8 cellular contexts compared by ENCODE assay signal in genomic region chr7:11343818-11344413, GRCh38.
DNase-seq lines count a peak whose midpoint lies in the region; TF ChIP-seq lines count a peak whose summit lies in the region.

No MANE protein-coding gene starts in this region.

- H3K4me1 ChIP-seq in Loucy (ENCODE audit: insufficient read depth, low read length, poor library complexity, severe bottlenecking) (peaks cover 30% of the 10 kb centered on the region), SJCRH30 (peaks cover 27% of the 10 kb centered on the region)

- peak overlapping the region; percentile 61 for H2AFZ ChIP-seq in Loucy (ENCODE audit: low read length)

- no peaks in the 10 kb centered on the region for H3K9me3 ChIP-seq in Loucy (ENCODE audit: insufficient read depth, low read depth, low read length)
- H3K9me3 ChIP-seq in SJCRH30 (replicated peaks) = no peaks in the 10 kb centered on the region

- H3K36me3 ChIP-seq in Loucy (ENCODE audit: insufficient read depth, low read length) (no peaks in the 10 kb centered on the region), SJCRH30 (no peaks in the 10 kb centered on the region)

- H3K27me3 ChIP-seq in Loucy (ENCODE audit: insufficient read depth, low read length, poor library complexity, severe bottlenecking) (no peaks in the 10 kb centered on the region), SJCRH30 (no peaks in the 10 kb centered on the region)

- no peaks in the 10 kb centered on the region for H3F3A ChIP-seq in Loucy (ENCODE audit: low read depth)

- H3K79me2 ChIP-seq in Loucy (ENCODE audit: insufficient read depth, low read length) = no peaks in the 10 kb centered on the region

- H3K27ac ChIP-seq in SJCRH30 = no peak overlapping the region

- no peaks in the 10 kb centered on the region for H4K20me1 ChIP-seq in Loucy (ENCODE audit: insufficient read depth, low read length, poor library complexity, severe bottlenecking)

- DNase-seq in AG20443 (ENCODE audit: low spot score) = peak; percentile 37
- peak; percentile 9 to 84 for DNase-seq in SJCRH30
- peak; percentile 75 for DNase-seq in fibroblast of peridontal ligament (ENCODE audit: extremely low read depth)
- peak; percentile 46 for DNase-seq in renal cortical epithelial cell (ENCODE audit: low read depth)
- DNase-seq in T-helper 9 cell = no peak
- no peak for DNase-seq in activated CD8-positive, alpha-beta memory T cell treated with anti-CD3 and anti-CD28 coated beads for 24 hours

- H3K4me3 ChIP-seq in Loucy (ENCODE audit: low read length, poor library complexity, severe bottlenecking) = no peak overlapping the region
- peak overlapping the region; percentile 28 for H3K4me3 ChIP-seq in SJCRH30

- H3K9ac ChIP-seq in Loucy (ENCODE audit: low read depth, low read length, poor library complexity, severe bottlenecking) = no peak overlapping the region

- peak overlapping the region; percentile 45 for H3K4me2 ChIP-seq in Loucy (ENCODE audit: low read depth, low read length, poor library complexity, severe bottlenecking)

- TF ChIP-seq CTCF in GM12874 (IDR thresholded peaks at IDR 0.05; ENCODE audit: insufficient read depth, low read depth, low read length) = peak; percentile 46
- peak; percentile 86 for TF ChIP-seq CTCF in Loucy (conservative IDR thresholded peaks at IDR 0.05; ENCODE audit: low read length)

- no peaks in the 10 kb centered on the region for H3K9me2 ChIP-seq in Loucy (replicated peaks; ENCODE audit: low read depth, low read length)

Comparison
In these comparisons a context has a peak if more than half of its experiments do, and no peak if none do; other contexts are left out.
1. DNase-seq: peak in AG20443 (single experiment), SJCRH30 (2 of 2), fibroblast of peridontal ligament (single experiment) and renal cortical epithelial cell (single experiment); none in T-helper 9 cell (single experiment) and activated CD8-positive, alpha-beta memory T cell treated with anti-CD3 and anti-CD28 coated beads for 24 hours (single experiment).